In genomic region chr11:76667271-76667818, GRCh38 we compare ENCODE assay signal across 1 cellular context.
TF ChIP-seq lines count a peak whose summit lies in the region.

No MANE protein-coding gene starts in this region.

TF ChIP-seq in H1, 55 proteins besides CTCF, POLR2A, EP300 and RAD21:
- TF ChIP-seq CHD7 (IDR thresholded peaks at IDR 0.05; ENCODE audit: insufficient replicate concordance, low read length) = no peak
- TF ChIP-seq HDAC6 (IDR thresholded peaks at IDR 0.05; ENCODE audit: low read depth, low read length) = no peak
- TF ChIP-seq TEAD4 (IDR thresholded peaks at IDR 0.05; ENCODE audit: low read depth, low read length) = no peak
- TF ChIP-seq TCF12 (IDR thresholded peaks at IDR 0.05; ENCODE audit: low read depth, low read length) = no peak
- TF ChIP-seq ZNF274 (IDR thresholded peaks at IDR 0.05; ENCODE audit: borderline replicate concordance, extremely low read depth, low read length) = no peak
- TF ChIP-seq SIN3A (conservative IDR thresholded peaks at IDR 0.05 in 1 of 2, IDR thresholded peaks at IDR 0.05 in 1 of 2; ENCODE audit: low read depth in 1 of 2, low read length in 2 of 2) = no peak
- no peak for TF ChIP-seq MAFK (IDR thresholded peaks at IDR 0.05; ENCODE audit: low read depth, low read length)
- no peak for TF ChIP-seq YY1 (IDR thresholded peaks at IDR 0.05; ENCODE audit: low read depth, low read length)
- TF ChIP-seq RXRA (IDR thresholded peaks at IDR 0.05; ENCODE audit: insufficient read depth, low read depth, low read length) = no peak
- TF ChIP-seq, protein P1, sequence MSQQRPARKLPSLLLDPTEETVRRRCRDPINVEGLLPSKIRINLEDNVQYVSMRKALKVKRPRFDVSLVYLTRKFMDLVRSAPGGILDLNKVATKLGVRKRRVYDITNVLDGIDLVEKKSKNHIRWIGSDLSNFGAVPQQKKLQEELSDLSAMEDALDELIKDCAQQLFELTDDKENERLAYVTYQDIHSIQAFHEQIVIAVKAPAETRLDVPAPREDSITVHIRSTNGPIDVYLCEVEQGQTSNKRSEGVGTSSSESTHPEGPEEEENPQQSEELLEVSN (IDR thresholded peaks at IDR 0.05) = no peak
- TF ChIP-seq POU5F1 (IDR thresholded peaks at IDR 0.05; ENCODE audit: low read depth, low read length) = no peak
- TF ChIP-seq RFX5 (IDR thresholded peaks at IDR 0.05; ENCODE audit: borderline replicate concordance, low read depth, low read length) = no peak
- TF ChIP-seq, protein P2, sequence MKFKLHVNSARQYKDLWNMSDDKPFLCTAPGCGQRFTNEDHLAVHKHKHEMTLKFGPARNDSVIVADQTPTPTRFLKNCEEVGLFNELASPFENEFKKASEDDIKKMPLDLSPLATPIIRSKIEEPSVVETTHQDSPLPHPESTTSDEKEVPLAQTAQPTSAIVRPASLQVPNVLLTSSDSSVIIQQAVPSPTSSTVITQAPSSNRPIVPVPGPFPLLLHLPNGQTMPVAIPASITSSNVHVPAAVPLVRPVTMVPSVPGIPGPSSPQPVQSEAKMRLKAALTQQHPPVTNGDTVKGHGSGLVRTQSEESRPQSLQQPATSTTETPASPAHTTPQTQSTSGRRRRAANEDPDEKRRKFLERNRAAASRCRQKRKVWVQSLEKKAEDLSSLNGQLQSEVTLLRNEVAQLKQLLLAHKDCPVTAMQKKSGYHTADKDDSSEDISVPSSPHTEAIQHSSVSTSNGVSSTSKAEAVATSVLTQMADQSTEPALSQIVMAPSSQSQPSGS (IDR thresholded peaks at IDR 0.05; ENCODE audit: low read length) = no peak
TF ChIP-seq in H1: peak in this region for 0.
